In genomic region chr1:109218516-109218915, GRCh38 we compare ENCODE assay signal across 17 cellular contexts. TPM values are rescaled to one million over a fixed set of nuclear protein-coding genes. Genes with fewer than 3 reads are reported as not detected.
DNase-seq lines count a peak whose midpoint lies in the region; ATAC-seq and TF ChIP-seq lines count a peak whose summit lies in the region.
"Had no signal": no experiment of that assay in that cellular context is flagged by ENCODE, and none has a peak within 500 bp of the region (broad histone marks: within the 10 kb centered on the region; RNA-seq: fewer than 3 reads in every experiment).

No MANE protein-coding gene starts in this region.

- H3K27me3 ChIP-seq in CD8-positive, alpha-beta memory T cell (ENCODE audit: insufficient read depth, low read length, poor library complexity, severe bottlenecking), result no peaks in the 10 kb centered on the region
- H3K27me3 ChIP-seq: BLaER1, brain microvascular endothelial cell had no signal

- H3K36me3 Mint-ChIP-seq in CD8-positive, alpha-beta memory T cell, result peaks cover 3 to 57% (median 15%) of the 10 kb centered on the region in 3 donors
- peaks cover 91% of the 10 kb centered on the region for H3K36me3 Mint-ChIP-seq in brain
- peaks cover 4 to 55% (median 10%) of the 10 kb centered on the region in 3 donors for H3K36me3 Mint-ChIP-seq in naive thymus-derived CD8-positive, alpha-beta T cell

- H3K27ac ChIP-seq in CD8-positive, alpha-beta memory T cell (ENCODE audit: low read depth, low read length), result no peak overlapping the region
- H3K27ac ChIP-seq: BLaER1, brain microvascular endothelial cell had no signal

- CTCF ChIA-PET in CD8-positive, alpha-beta memory T cell (lab: Charles Lee), result no interaction called here

- peaks cover 8% of the 10 kb centered on the region for H3K36me3 ChIP-seq in CD8-positive, alpha-beta memory T cell (ENCODE audit: insufficient read depth, low read length)

- TF ChIP-seq CTCF in brain (conservative IDR thresholded peaks at IDR 0.05), result no peak

- peaks cover 35% of the 10 kb centered on the region for H3K4me1 ChIP-seq in CD8-positive, alpha-beta memory T cell (ENCODE audit: insufficient read depth, low read length)

- no peaks in the 10 kb centered on the region for H3K9me3 ChIP-seq in CD8-positive, alpha-beta memory T cell (ENCODE audit: low read length)
- H3K9me3 ChIP-seq: BLaER1 had no signal

- H3K4me1 Mint-ChIP-seq in CD8-positive, alpha-beta memory T cell, result peaks cover 48 to 70% (median 67%) of the 10 kb centered on the region in 3 donors
- H3K4me1 Mint-ChIP-seq in brain, result peaks cover 47% of the 10 kb centered on the region
- peaks cover 31 to 68% (median 58%) of the 10 kb centered on the region in 4 donors for H3K4me1 Mint-ChIP-seq in naive thymus-derived CD8-positive, alpha-beta T cell

- no peaks in the 10 kb centered on the region for H3K9me3 Mint-ChIP-seq in CD8-positive, alpha-beta memory T cell
- H3K9me3 Mint-ChIP-seq in brain, result peaks cover 0 to 25% (median 5%) of the 10 kb centered on the region in 5 experiments
- no peaks in the 10 kb centered on the region for H3K9me3 Mint-ChIP-seq in naive thymus-derived CD8-positive, alpha-beta T cell
- H3K9me3 Mint-ChIP-seq: IgD-negative memory B cell, nephron had no signal

- POLR2A ChIA-PET in CD8-positive, alpha-beta memory T cell (lab: Charles Lee), result interaction anchor here (0.6 kb wide), 2 partner anchors 24 to 97 kb away, joined by 3 read pairs; no protein-coding TSS in a partner anchor
- POLR2A ChIA-PET in naive thymus-derived CD8-positive, alpha-beta T cell (lab: Charles Lee), result interaction anchor here (1.1 kb wide), 1 partner anchor 20 kb away, joined by 3 read pairs; no protein-coding TSS in a partner anchor

- no peak for ATAC-seq in naive thymus-derived CD8-positive, alpha-beta T cell
- no peak for ATAC-seq in activated CD4-positive, CD25-positive, alpha-beta regulatory T cell treated with anti-CD3 and anti-CD28 coated beads, Interleukin-2, amount 50 U/mL, for 24 hours
- no peak for ATAC-seq in GM21390 (IDR thresholded peaks at IDR 0.05; ENCODE audit: unreplicated experiment)

- peak overlapping the region in 4 of 8 donors; percentile 1 to 47 (median 7) for H3K27ac Mint-ChIP-seq in CD8-positive, alpha-beta memory T cell
- peak overlapping the region in 3 of 5 experiments; percentile 10 to 65 (median 50) for H3K27ac Mint-ChIP-seq in brain
- peak overlapping the region in 1 of 10 donors; percentile 54 for H3K27ac Mint-ChIP-seq in naive thymus-derived CD8-positive, alpha-beta T cell
- H3K27ac Mint-ChIP-seq: IgD-negative memory B cell had no signal

- no peaks in the 10 kb centered on the region for H3K27me3 Mint-ChIP-seq in CD8-positive, alpha-beta memory T cell
- peaks cover 7% of the 10 kb centered on the region for H3K27me3 Mint-ChIP-seq in brain
- H3K27me3 Mint-ChIP-seq in naive thymus-derived CD8-positive, alpha-beta T cell, result no peaks in the 10 kb centered on the region
- H3K27me3 Mint-ChIP-seq: IgD-negative memory B cell had no signal

- H3K4me3 ChIP-seq in CD8-positive, alpha-beta memory T cell (ENCODE audit: low read length), result no peak overlapping the region
- H3K4me3 ChIP-seq: BLaER1 had no signal

- H3K4me3 Mint-ChIP-seq in CD8-positive, alpha-beta memory T cell, result peak overlapping the region in 6 of 7 donors; percentile 3 to 32 (median 17)
- peak overlapping the region in 4 of 5 experiments; percentile 21 to 72 (median 35) for H3K4me3 Mint-ChIP-seq in brain
- peak overlapping the region in 7 of 10 donors; percentile 1 to 77 (median 35) for H3K4me3 Mint-ChIP-seq in naive thymus-derived CD8-positive, alpha-beta T cell

- DNase-seq in CD8-positive, alpha-beta memory T cell, result no peak
- DNase-seq in HUDEP-2 (lab: John Stamatoyannopoulos, UW; ENCODE audit: unreplicated experiment in 76 of 76) (peak in 74 of 76 experiments; percentile 35 to 96 (median 79)), activated gamma-delta T cell (lab: John Stamatoyannopoulos, UW) (no peak)
- no peak for DNase-seq in naive thymus-derived CD8-positive, alpha-beta T cell
- DNase-seq: activated CD4-positive, alpha-beta T cell treated with anti-CD3 and anti-CD28 coated beads, Interleukin-2, amount 50 U/mL, for 4 hours; activated naive CD4-positive, alpha-beta T cell treated with Interleukin-2 at 50 U/mL for 16 hours; brain microvascular endothelial cell; DMS79; NCI-H1092 treated with DMSO at 0.1 percent for 48 hours; SIG-M5; T-helper 9 cell had no signal

RNA-seq across cellular contexts. Expression of gene SARS1, which starts 4.8 kb away (rescaled TPM):
- total RNA-seq in CD8-positive, alpha-beta memory T cell, result 100 to 1,000 TPM; 189 to 195 TPM
- 157 TPM for polyA plus RNA-seq in CD8-positive, alpha-beta memory T cell
- polyA plus RNA-seq in brain (ENCODE audit: insufficient read depth, low read depth, low replicate concordance), result 402 TPM
- 100 to 1,000 TPM; 205 to 211 TPM for total RNA-seq in naive thymus-derived CD8-positive, alpha-beta T cell
- 100 to 1,000 TPM; 117 to 154 (median 127) TPM for polyA plus RNA-seq in naive thymus-derived CD8-positive, alpha-beta T cell

RNA-seq across cellular contexts. Expression of gene CELSR2, which starts 30.8 kb away (rescaled TPM):
- 1 to 10 TPM; 2.7 to 2.8 TPM for total RNA-seq in CD8-positive, alpha-beta memory T cell
- polyA plus RNA-seq in CD8-positive, alpha-beta memory T cell, result 0.77 TPM
- 109 TPM for polyA plus RNA-seq in brain (ENCODE audit: insufficient read depth, low read depth, low replicate concordance)
- total RNA-seq in naive thymus-derived CD8-positive, alpha-beta T cell, result 1 to 10 TPM; 5.4 to 6.8 TPM
- polyA plus RNA-seq in naive thymus-derived CD8-positive, alpha-beta T cell, result under 1 TPM; 0.20 to 0.94 (median 0.30) TPM

Comparison
In these comparisons a context has a peak if more than half of its experiments do, and no peak if none do; other contexts are left out.
1. DNase-seq: peak in HUDEP-2 (74 of 76); none in CD8-positive, alpha-beta memory T cell (0 of 5), naive thymus-derived CD8-positive, alpha-beta T cell (0 of 10) and activated gamma-delta T cell (single experiment).
2. RNA of gene CELSR2, which starts 30.8 kb away (polyA plus RNA-seq): 109 TPM in brain (single experiment); 0.77 TPM in CD8-positive, alpha-beta memory T cell (single experiment) and 0.20 to 0.94 TPM in naive thymus-derived CD8-positive, alpha-beta T cell; every median in the first group is over 10 times any median in the second.
3. Peak in every context shown above with its lines, with median percentiles within 50 percentile points of each other: H3K4me3 Mint-ChIP-seq.